Comparison of ENCODE assay signal across 8 cellular contexts in genomic region chr10:80535671-80536360, GRCh38. TPM values are rescaled to one million over a fixed set of nuclear protein-coding genes. Genes with fewer than 3 reads are reported as not detected.
A peak's percentile ranks its signal among the peaks of the same experiment; 100 is the strongest.
DNase-seq lines count a peak whose midpoint lies in the region; ATAC-seq and TF ChIP-seq lines count a peak whose summit lies in the region.

No MANE protein-coding gene starts in this region.

- H3K9me3 ChIP-seq in psoas muscle (no peaks in the 10 kb centered on the region), uterus (no peaks in the 10 kb centered on the region), PC-3 (ENCODE audit: low read length) (no peaks in the 10 kb centered on the region)

- no peaks in the 10 kb centered on the region for H3K27me3 Mint-ChIP-seq in activated T-cell treated with anti-CD3 and anti-CD28 coated beads, Interleukin-2, amount 50 U/mL, for 24 hours

- no peak overlapping the region for H3K4me2 ChIP-seq in PC-3 (ENCODE audit: low read length)

- POLR2A ChIA-PET in PC-3 (lab: Charles Lee; ENCODE audit: unreplicated experiment), result no interaction called here

- CTCF ChIA-PET in PC-3 (lab: Charles Lee), result no interaction called here

- no peaks in the 10 kb centered on the region for H3K9me2 ChIP-seq in PC-3 (replicated peaks; ENCODE audit: low read length)

- TF ChIP-seq CTCF in GM12874 (IDR thresholded peaks at IDR 0.05; ENCODE audit: insufficient read depth, low read depth, low read length) (peak; percentile 94), foreskin fibroblast (IDR thresholded peaks at IDR 0.05; ENCODE audit: low read depth, low read length) (peak; percentile 44), psoas muscle (IDR thresholded peaks at IDR 0.05) (peak; percentile 45), uterus (IDR thresholded peaks at IDR 0.05) (peak in 3 of 4 experiments; percentile 6 to 35 (median 19)), PC-3 (conservative IDR thresholded peaks at IDR 0.05; ENCODE audit: low read depth, low read length) (no peak)

- peaks cover 0 to 3% (median 0%) of the 10 kb centered on the region in 3 donors for H3K27me3 ChIP-seq in psoas muscle (ENCODE audit: insufficient read depth in 3 of 3, low read length in 2 of 3)
- no peaks in the 10 kb centered on the region for H3K27me3 ChIP-seq in uterus
- no peaks in the 10 kb centered on the region for H3K27me3 ChIP-seq in PC-3 (ENCODE audit: low read length)

- no peaks in the 10 kb centered on the region for H3K79me2 ChIP-seq in PC-3 (ENCODE audit: low read length)

- BruUV-seq in PC-3 (replicated peaks; lab: Mats Ljungman, UMichigan), result no TSS peak

- H3K4me1 Mint-ChIP-seq in activated T-cell treated with anti-CD3 and anti-CD28 coated beads, Interleukin-2, amount 50 U/mL, for 24 hours (ENCODE audit: low read depth), result peaks cover 39% of the 10 kb centered on the region

- H3K4me1 ChIP-seq in psoas muscle, result no peaks in the 10 kb centered on the region
- no peaks in the 10 kb centered on the region for H3K4me1 ChIP-seq in uterus
- no peaks in the 10 kb centered on the region for H3K4me1 ChIP-seq in PC-3 (ENCODE audit: insufficient read depth, low read length)

- DNase-seq in NCI-H460 (ENCODE audit: extremely low read depth, low read depth) (peak; percentile 78), foreskin fibroblast (peak in 1 of 2 donors; percentile 31), psoas muscle (peak; percentile 60 to 87), uterus (peak in 1 of 2 donors; percentile 29), PC-3 (no peak)
- peak; percentile 87 for DNase-seq in activated T-cell treated with anti-CD3 and anti-CD28 coated beads, Interleukin-2, amount 50 U/mL, for 24 hours

- H3F3A ChIP-seq in PC-3 (ENCODE audit: low read length, unreplicated experiment), result no peaks in the 10 kb centered on the region

- H2AFZ ChIP-seq in PC-3 (ENCODE audit: low read length), result no peak overlapping the region

- H3K27ac Mint-ChIP-seq in activated T-cell treated with anti-CD3 and anti-CD28 coated beads, Interleukin-2, amount 50 U/mL, for 24 hours, result peak overlapping the region; percentile 98

- H3K36me3 Mint-ChIP-seq in activated T-cell treated with anti-CD3 and anti-CD28 coated beads, Interleukin-2, amount 50 U/mL, for 24 hours (ENCODE audit: low read depth), result peaks cover 20% of the 10 kb centered on the region

- intact Hi-C loops in psoas muscle (cut with DNase I) (no loop called here), uterus (cut with DNase I; ENCODE audit: low total_unique reads) (no loop called here), PC-3 (cut with micrococcal nuclease) (no loop called here)

- H3K9me3 Mint-ChIP-seq in activated T-cell treated with anti-CD3 and anti-CD28 coated beads, Interleukin-2, amount 50 U/mL, for 24 hours, result no peaks in the 10 kb centered on the region

- H3K4me3 ChIP-seq in foreskin fibroblast (ENCODE audit: low read depth in 1 of 2, low read length in 2 of 2) (peak overlapping the region; percentile 8 to 32), psoas muscle (peak overlapping the region; percentile 60), uterus (peak overlapping the region in 1 of 2 donors; percentile 18), PC-3 (ENCODE audit: low read length) (no peak overlapping the region)

- TF ChIP-seq POLR2A in uterus (IDR thresholded peaks at IDR 0.05), result no peak

- peak; percentile 89 for ATAC-seq in HG02678 (IDR thresholded peaks at IDR 0.05; ENCODE audit: unreplicated experiment)
- ATAC-seq in psoas muscle, result peak; percentile 75 to 89 (median 82)
- ATAC-seq in PC-3, result no peak

- peak overlapping the region; percentile 27 for H3K27ac ChIP-seq in psoas muscle
- H3K27ac ChIP-seq in uterus, result no peak overlapping the region
- no peak overlapping the region for H3K27ac ChIP-seq in PC-3 (ENCODE audit: low read length)

- no peak overlapping the region for H3K9ac ChIP-seq in PC-3 (ENCODE audit: low read length)

- H3K4me3 Mint-ChIP-seq in activated T-cell treated with anti-CD3 and anti-CD28 coated beads, Interleukin-2, amount 50 U/mL, for 24 hours, result peak overlapping the region; percentile 85

- WGBS in psoas muscle, 3 donors, result 25 to 48% (median 28%) methylated on average over 46 to 50 of the region's 50 CpGs

- H3K36me3 ChIP-seq in psoas muscle (ENCODE audit: insufficient read depth in 1 of 2, low read depth in 1 of 2) (no peaks in the 10 kb centered on the region), uterus (no peaks in the 10 kb centered on the region), PC-3 (ENCODE audit: low read depth, low read length) (no peaks in the 10 kb centered on the region)

- H4K20me1 ChIP-seq in PC-3 (ENCODE audit: low read length), result no peaks in the 10 kb centered on the region

RNA-seq across cellular contexts. Expression of gene SH2D4B, which starts 1.9 kb away (rescaled TPM):
- total RNA-seq in NCI-H460 (2014; rRNA removed; shearing (Covaris generic)), result 0.02 TPM in 1 of 2 replicates, not detected in the other
- not detected in 2 replicates for polyA plus RNA-seq in NCI-H460 (2014; cell fraction: nucleus; rRNA removed)
- total RNA-seq in psoas muscle, result not detected
- polyA plus RNA-seq in psoas muscle, result under 1 TPM in 1 of 3 donors, not detected in 2; 0.01 TPM
- total RNA-seq in uterus, result 1 to 10 TPM in 1 of 4 donors, under 1 TPM in 1, not detected in 2; 0.40 to 1.4 TPM
- total RNA-seq in PC-3 (2014; rRNA removed), result not detected in 2 replicates
